8 cellular contexts compared by ENCODE assay signal in genomic region chr14:68939893-68940613, GRCh38. TPM values are rescaled to one million over a fixed set of nuclear protein-coding genes. Genes with fewer than 3 reads are reported as not detected.
DNase-seq lines count a peak whose midpoint lies in the region; ATAC-seq and TF ChIP-seq lines count a peak whose summit lies in the region.

No MANE protein-coding gene starts in this region.

- peak overlapping the region in 7 of 8 donors; percentile 41 to 92 (median 69) for H3K27ac ChIP-seq in spleen

- TF ChIP-seq POLR2A in spleen (IDR thresholded peaks at IDR 0.05): no peak

- 68 to 89% (median 80%) methylated on average over 7 to 9 of the region's 9 CpGs for WGBS in spleen, 5 donors

- TF ChIP-seq CTCF in spleen (IDR thresholded peaks at IDR 0.05 in 8 of 11, conservative IDR thresholded peaks at IDR 0.05 in 3 of 11): no peak

- H3K4me3 ChIP-seq in spleen: no peak overlapping the region

- no peaks in the 10 kb centered on the region for H3K36me3 ChIP-seq in spleen

- ATAC-seq in GM18502 (IDR thresholded peaks at IDR 0.05; ENCODE audit: poor library complexity, unreplicated experiment): no peak

- DNase-seq in HPDE6-E6E7 (ENCODE audit: extremely low spot score): peak; percentile 72
- DNase-seq in amniotic stem cell (lab: John Stamatoyannopoulos, UW): peak; percentile 64
- DNase-seq in iPS-NIHi11 (ENCODE audit: low spot score): peak; percentile 64
- no peak for DNase-seq in spleen
- DNase-seq in NCI-H2029 treated with DMSO at 0.1 percent for 48 hours (lab: John Stamatoyannopoulos, UW): no peak
- DNase-seq in cerebellum (ENCODE audit: low spot score): no peak
- no peak for DNase-seq in stimulated activated CD4-positive, alpha-beta T cell treated with anti-CD3 and anti-CD28 coated beads, Interleukin-2, amount 100 ng/mL, for 48 hours

- peaks cover 13 to 99% (median 45%) of the 10 kb centered on the region in 6 donors for H3K4me1 ChIP-seq in spleen

- H3K9me3 ChIP-seq in spleen: no peaks in the 10 kb centered on the region

- no peaks in the 10 kb centered on the region for H3K27me3 ChIP-seq in spleen (replicated peaks in 1 of 7)

- intact Hi-C loops in spleen (cut with DNase I; ENCODE audit: low total_unique reads): no loop called here

RNA-seq across cellular contexts. Expression of gene ACTN1, which starts 39.0 kb away (rescaled TPM):
- total RNA-seq in spleen (100 to 1,000 TPM in 5 of 7 donors, 10 to 100 TPM in 2; 87.3 to 315 (median 121) TPM), cerebellum (23.1 TPM)
- polyA plus RNA-seq in spleen: 10 to 100 TPM; 15.4 to 33.0 (median 26.0) TPM

Comparison
In these comparisons a context has a peak if more than half of its experiments do, and no peak if none do; other contexts are left out.
1. DNase-seq: peak in HPDE6-E6E7 (single experiment), amniotic stem cell (single experiment) and iPS-NIHi11 (single experiment); none in spleen (single experiment), NCI-H2029 treated with DMSO at 0.1 percent for 48 hours (single experiment), cerebellum (single experiment) and stimulated activated CD4-positive, alpha-beta T cell treated with anti-CD3 and anti-CD28 coated beads, Interleukin-2, amount 100 ng/mL, for 48 hours (0 of 2).